ENCODE assay signal across 8 cellular contexts in genomic region chr11:67374571-67375276, GRCh38. TPM values are rescaled to one million over a fixed set of nuclear protein-coding genes. Genes with fewer than 3 reads are reported as not detected.
DNase-seq lines count a peak whose midpoint lies in the region; ATAC-seq and TF ChIP-seq lines count a peak whose summit lies in the region.

No MANE protein-coding gene starts in this region.

- dilution Hi-C loops in mammary epithelial cell (cut with HindIII; ENCODE audit: low sequenced_read_pairs): no loop called here

- no peaks in the 10 kb centered on the region for H4K20me1 ChIP-seq in mammary epithelial cell (ENCODE audit: insufficient read depth, low read length)

- H3K4me3 ChIP-seq in HL-60 (replicated peaks; ENCODE audit: insufficient read depth, low read length) (no peak overlapping the region), mammary epithelial cell (replicated peaks in 1 of 3; ENCODE audit: insufficient read depth in 1 of 3, low read depth in 2 of 3, low read length in 3 of 3) (peak overlapping the region; percentile 28 to 84 (median 72)), muscle layer of colon (ENCODE audit: low read depth in 1 of 2, low read length in 2 of 2) (peak overlapping the region in 1 of 2 donors; percentile 50)

- no peaks in the 10 kb centered on the region for H3K9me3 ChIP-seq in mammary epithelial cell (replicated peaks; ENCODE audit: insufficient read depth, low read length)
- H3K9me3 ChIP-seq in muscle layer of colon (ENCODE audit: low read length): no peaks in the 10 kb centered on the region

- H3K27me3 ChIP-seq in HL-60 (ENCODE audit: insufficient read depth, poor library complexity, severe bottlenecking): no peaks in the 10 kb centered on the region
- H3K27me3 ChIP-seq in mammary epithelial cell (ENCODE audit: insufficient read depth, low read length): no peaks in the 10 kb centered on the region
- H3K27me3 ChIP-seq in muscle layer of colon (ENCODE audit: control insufficient read depth in 1 of 2, insufficient read depth in 2 of 2, low read length in 2 of 2): no peaks in the 10 kb centered on the region

- WGBS in mammary epithelial cell (ENCODE audit: low coverage, missing lambda C conversion rate): 0% methylated on average over 2 of the region's 9 CpGs

- peak overlapping the region; percentile 77 for H3K4me2 ChIP-seq in mammary epithelial cell (ENCODE audit: insufficient read depth, low read depth, low read length)

- DNase-seq in ACHN: peak; percentile 83
- no peak for DNase-seq in HL-60 (ENCODE audit: low read depth in 1 of 2, low spot score in 1 of 2)
- peak; percentile 37 for DNase-seq in mammary epithelial cell
- DNase-seq in stimulated activated CD4-positive, alpha-beta T cell treated with anti-CD3 and anti-CD28 coated beads, Interleukin-4, amount 100 ng/mL, for 24 hours: no peak
- no peak for DNase-seq in NCI-H2029 (lab: John Stamatoyannopoulos, UW)

- peak overlapping the region; percentile 69 for H2AFZ ChIP-seq in mammary epithelial cell (ENCODE audit: low read depth, low read length)

- CTCF ChIA-PET in mammary epithelial cell (lab: Charles Lee; ENCODE audit: low non-redundant PET): no interaction called here

- H3K4me1 ChIP-seq in mammary epithelial cell (ENCODE audit: insufficient read depth, low read length) (peaks cover 61% of the 10 kb centered on the region), muscle layer of colon (ENCODE audit: insufficient read depth, low read length) (peaks cover 38% of the 10 kb centered on the region)

- no peak for TF ChIP-seq CTCF in HL-60 (IDR thresholded peaks at IDR 0.05; ENCODE audit: insufficient read depth, low read length)
- TF ChIP-seq CTCF in mammary epithelial cell (conservative IDR thresholded peaks at IDR 0.05 in 1 of 2, IDR thresholded peaks at IDR 0.05 in 1 of 2; ENCODE audit: extremely low read depth in 1 of 2, insufficient read depth in 1 of 2, low read depth in 1 of 2, low read length in 2 of 2): no peak

- H3K27ac ChIP-seq in HL-60 (replicated peaks) (peak overlapping the region; percentile 86), mammary epithelial cell (ENCODE audit: insufficient read depth, low read depth, low read length) (peak overlapping the region; percentile 95), muscle layer of colon (ENCODE audit: low read depth, low read length) (peak overlapping the region; percentile 55)

- BruUV-seq in mammary epithelial cell (replicated peaks; lab: Mats Ljungman, UMichigan): TSS peak; percentile 89

- in situ Hi-C loops in ACHN (cut with HindIII; ENCODE audit: low pct_ligation_motif_present, low pct_unique_long_range_greater_than_20kb, low sequenced_read_pairs) (no loop called here), mammary epithelial cell (cut with MboI; ENCODE audit: low sequenced_read_pairs in 2 of 2) (no loop called here)

- H3K9ac ChIP-seq in mammary epithelial cell (ENCODE audit: insufficient read depth, low read length): peak overlapping the region; percentile 82
- H3K9ac ChIP-seq in muscle layer of colon (ENCODE audit: low read length): no peak overlapping the region

- ATAC-seq in HG02852 (IDR thresholded peaks at IDR 0.05; ENCODE audit: unreplicated experiment): no peak
- no peak for ATAC-seq in HG03439 (IDR thresholded peaks at IDR 0.05; ENCODE audit: unreplicated experiment)

- intact Hi-C loops in mammary epithelial cell (cut with micrococcal nuclease): loop anchor here (1.0 kb wide), 1 partner anchor 21 kb away; the partner anchor contains the start of gene POLD4

- H3K79me2 ChIP-seq in mammary epithelial cell (ENCODE audit: insufficient read depth, low read length): peaks cover 36% of the 10 kb centered on the region

- no peaks in the 10 kb centered on the region for H3K36me3 ChIP-seq in mammary epithelial cell (ENCODE audit: insufficient read depth, low read length)
- no peaks in the 10 kb centered on the region for H3K36me3 ChIP-seq in muscle layer of colon (ENCODE audit: insufficient read depth, low read length)

RNA-seq across cellular contexts. Expression of gene CLCF1, which starts 1.3 kb away (rescaled TPM):
- total RNA-seq in mammary epithelial cell: 10 to 100 TPM in 1 of 2 donors, 1 to 10 TPM in 1; 8.3 to 12.5 TPM
- 15.4 TPM for polyA plus RNA-seq in mammary epithelial cell
- 21.4 TPM for polyA minus RNA-seq in mammary epithelial cell

RNA-seq across cellular contexts. Expression of gene RAD9A, which starts 17.1 kb away (rescaled TPM):
- total RNA-seq in mammary epithelial cell: 10 to 100 TPM in 1 of 2 donors, 1 to 10 TPM in 1; 6.5 to 17.2 TPM
- polyA plus RNA-seq in mammary epithelial cell: 15.4 TPM
- polyA minus RNA-seq in mammary epithelial cell: 4.8 TPM

RNA-seq across cellular contexts. Expression of gene POLD4, which starts 21.4 kb away (rescaled TPM):
- 10 to 100 TPM; 39.2 to 75.2 TPM for total RNA-seq in mammary epithelial cell
- polyA plus RNA-seq in mammary epithelial cell: 86.3 TPM
- 5.9 TPM for polyA minus RNA-seq in mammary epithelial cell

RNA-seq across cellular contexts. Expression of gene PPP1CA, which starts 26.9 kb away (rescaled TPM):
- total RNA-seq in mammary epithelial cell: 100 to 1,000 TPM; 178 to 182 TPM
- polyA plus RNA-seq in mammary epithelial cell: 331 TPM
- polyA minus RNA-seq in mammary epithelial cell: 255 TPM

RNA-seq across cellular contexts. Expression of gene TBC1D10C, which starts 29.2 kb away (rescaled TPM):
- under 1 TPM in 1 of 2 donors, not detected in 1; 0.17 TPM for total RNA-seq in mammary epithelial cell
- not detected for polyA plus RNA-seq in mammary epithelial cell
- not detected for polyA minus RNA-seq in mammary epithelial cell

Comparison
In these comparisons a context has a peak if more than half of its experiments do, and no peak if none do; other contexts are left out.
1. DNase-seq: peak in ACHN (single experiment) and mammary epithelial cell (single experiment); none in HL-60 (0 of 2), stimulated activated CD4-positive, alpha-beta T cell treated with anti-CD3 and anti-CD28 coated beads, Interleukin-4, amount 100 ng/mL, for 24 hours (single experiment) and NCI-H2029 (single experiment).
2. Peak in every context shown above with its lines, with median percentiles within 50 percentile points of each other: H3K27ac ChIP-seq.